12 cellular contexts compared by ENCODE assay signal in genomic region chr5:159877894-159878448, GRCh38. TPM values are rescaled to one million over a fixed set of nuclear protein-coding genes. Genes with fewer than 3 reads are reported as not detected.
DNase-seq lines count a peak whose midpoint lies in the region; ATAC-seq and TF ChIP-seq lines count a peak whose summit lies in the region.
"Had no signal": no experiment of that assay in that cellular context is flagged by ENCODE, and none has a peak within 500 bp of the region (broad histone marks: within the 10 kb centered on the region; RNA-seq: fewer than 3 reads in every experiment).

No MANE protein-coding gene starts in this region.

- no peak overlapping the region for H3K27ac Mint-ChIP-seq in neural progenitor cell
- H3K27ac Mint-ChIP-seq: activated T-helper 2 cell treated with anti-CD3 and anti-CD28 coated beads, Interferon-gamma antibody, Interleukin-2, Interleukin-4, amounts not matched to agents 10 μg/mL and 5 μg/mL and 100 μg/mL, durations not matched to agents 14 hours and 24 hours and 36 hours; natural killer cell had no signal

- H3K9me2 ChIP-seq in MM.1S (replicated peaks; ENCODE audit: insufficient read depth, low read length) = no peaks in the 10 kb centered on the region

- intact Hi-C loops in body of pancreas (cut with DNase I) = no loop called here
- intact Hi-C loops in sigmoid colon (cut with DNase I) = no loop called here

- H3K27me3 ChIP-seq in body of pancreas (no peaks in the 10 kb centered on the region), sigmoid colon (no peaks in the 10 kb centered on the region), neural progenitor cell (no peaks in the 10 kb centered on the region), MM.1S (replicated peaks; ENCODE audit: insufficient read depth, low read length) (no peaks in the 10 kb centered on the region)

- H3K9ac ChIP-seq in neural progenitor cell = no peak overlapping the region
- H3K9ac ChIP-seq in MM.1S (ENCODE audit: low read length) = no peak overlapping the region

- H3K4me3 Mint-ChIP-seq in neural progenitor cell = no peak overlapping the region
- H3K4me3 Mint-ChIP-seq: natural killer cell had no signal

- TF ChIP-seq POLR2A in body of pancreas (IDR thresholded peaks at IDR 0.05) (no peak), sigmoid colon (IDR thresholded peaks at IDR 0.05) (no peak)

- no peaks in the 10 kb centered on the region for H3K36me3 ChIP-seq in body of pancreas (replicated peaks in 1 of 2; ENCODE audit: insufficient read depth in 1 of 2, low read depth in 2 of 2)
- no peaks in the 10 kb centered on the region for H3K36me3 ChIP-seq in sigmoid colon
- H3K36me3 ChIP-seq in neural progenitor cell = no peaks in the 10 kb centered on the region
- H3K36me3 ChIP-seq in MM.1S (replicated peaks; ENCODE audit: insufficient read depth, low read length) = no peaks in the 10 kb centered on the region

- peak; percentile 24 for DNase-seq in ELF-1 (ENCODE audit: low read depth, low spot score)
- DNase-seq in body of pancreas = peak; percentile 10 to 29 (median 14)
- peak in 33 of 51 donors; percentile 2 to 52 (median 23) for DNase-seq in hypothalamus (lab: John Stamatoyannopoulos, UW)
- DNase-seq in sigmoid colon = peak; percentile 85
- no peak for DNase-seq in neural progenitor cell (ENCODE audit: low spot score)
- DNase-seq in GM19238 (ENCODE audit: insufficient read length, low spot score) = no peak
- DNase-seq in MM.1S = no peak
- DNase-seq: activated CD4-positive, alpha-beta T cell treated with anti-CD3 and anti-CD28 coated beads for 4 hours; natural killer cell; NCI-H526 treated with DMSO at 0.1 percent for 48 hours had no signal

- H3K27ac ChIP-seq in body of pancreas (no peak overlapping the region), sigmoid colon (peak overlapping the region; percentile 51 to 60 (median 60)), neural progenitor cell (no peak overlapping the region), MM.1S (ENCODE audit: low read length) (no peak overlapping the region)

- H3K4me2 ChIP-seq in neural progenitor cell (no peak overlapping the region), MM.1S (ENCODE audit: low read depth, low read length) (no peak overlapping the region)

- H4K20me1 ChIP-seq in neural progenitor cell (ENCODE audit: low read depth) = no peaks in the 10 kb centered on the region
- no peaks in the 10 kb centered on the region for H4K20me1 ChIP-seq in MM.1S (ENCODE audit: insufficient read depth, low read length)

- peak; percentile 59 for ATAC-seq in body of pancreas
- no peak for ATAC-seq in HG02852 (IDR thresholded peaks at IDR 0.05; ENCODE audit: unreplicated experiment)
- ATAC-seq: natural killer cell had no signal

- TF ChIP-seq CTCF in body of pancreas (IDR thresholded peaks at IDR 0.05) (no peak), sigmoid colon (IDR thresholded peaks at IDR 0.05) (no peak), neural progenitor cell (IDR thresholded peaks at IDR 0.05) (no peak), MM.1S (IDR thresholded peaks at IDR 0.05; ENCODE audit: low read length) (no peak)

- no peak for TF ChIP-seq EP300 in sigmoid colon (IDR thresholded peaks at IDR 0.05)

- H3K79me2 ChIP-seq in neural progenitor cell (ENCODE audit: low read depth) (no peaks in the 10 kb centered on the region), MM.1S (ENCODE audit: low read length) (no peaks in the 10 kb centered on the region)

- H3K4me3 ChIP-seq in body of pancreas = no peak overlapping the region
- H3K4me3 ChIP-seq in sigmoid colon = no peak overlapping the region
- no peak overlapping the region for H3K4me3 ChIP-seq in neural progenitor cell
- no peak overlapping the region for H3K4me3 ChIP-seq in MM.1S (ENCODE audit: low read length)

- no peak overlapping the region for H2AFZ ChIP-seq in neural progenitor cell (replicated peaks)
- no peak overlapping the region for H2AFZ ChIP-seq in MM.1S (ENCODE audit: low read length)

- H3K4me1 ChIP-seq in body of pancreas (no peaks in the 10 kb centered on the region), sigmoid colon (peaks cover 0 to 7% (median 0%) of the 10 kb centered on the region in 4 donors), neural progenitor cell (peaks cover 20% of the 10 kb centered on the region), MM.1S (ENCODE audit: low read length) (no peaks in the 10 kb centered on the region)

- H3K9me3 Mint-ChIP-seq in neural progenitor cell = no peaks in the 10 kb centered on the region
- H3K9me3 Mint-ChIP-seq: activated T-helper 2 cell treated with anti-CD3 and anti-CD28 coated beads, Interferon-gamma antibody, Interleukin-2, Interleukin-4, amounts not matched to agents 10 μg/mL and 5 μg/mL and 100 μg/mL, durations not matched to agents 14 hours and 24 hours and 36 hours; natural killer cell had no signal

- H3K9me3 ChIP-seq in body of pancreas (no peaks in the 10 kb centered on the region), sigmoid colon (no peaks in the 10 kb centered on the region), neural progenitor cell (ENCODE audit: low read depth) (no peaks in the 10 kb centered on the region), MM.1S (replicated peaks; ENCODE audit: insufficient read depth, low read length) (no peaks in the 10 kb centered on the region)

- 47 to 56% methylated on average over 7 of the region's 7 CpGs for WGBS in body of pancreas, 2 donors
- 65 to 66% methylated on average over 7 of the region's 7 CpGs for WGBS in sigmoid colon, 2 donors

- peaks cover under 1% of the 10 kb centered on the region for H3K27me3 Mint-ChIP-seq in neural progenitor cell (ENCODE audit: insufficient read depth, low read depth)

- H3K4me1 Mint-ChIP-seq in neural progenitor cell = peaks cover 21% of the 10 kb centered on the region
- H3K4me1 Mint-ChIP-seq: natural killer cell had no signal

- no peaks in the 10 kb centered on the region for H3K36me3 Mint-ChIP-seq in neural progenitor cell
- H3K36me3 Mint-ChIP-seq: natural killer cell had no signal

- H3F3A ChIP-seq in neural progenitor cell (ENCODE audit: low read depth) (peaks cover 5% of the 10 kb centered on the region), MM.1S (ENCODE audit: insufficient read depth, low read length) (no peaks in the 10 kb centered on the region)

RNA-seq across cellular contexts. Expression of gene ADRA1B, which starts 38.3 kb away (rescaled TPM):
- 1 to 10 TPM in 1 of 2 donors, under 1 TPM in 1; 0.26 to 4.0 TPM for total RNA-seq in body of pancreas
- 1 to 10 TPM in 1 of 4 donors, under 1 TPM in 3; 0.36 to 1.8 (median 0.61) TPM for total RNA-seq in sigmoid colon
- under 1 TPM in 2 of 3 donors, not detected in 1; 0.47 to 0.92 TPM for polyA plus RNA-seq in sigmoid colon
- 0.59 TPM in 1 of 2 replicates, not detected in the other for total RNA-seq in neural progenitor cell (ENCODE audit: low replicate concordance)
- total RNA-seq: activated T-helper 2 cell treated with anti-CD3 and anti-CD28 coated beads, Interferon-gamma antibody, Interleukin-2, Interleukin-4, amounts not matched to agents 10 μg/mL and 5 μg/mL and 100 μg/mL, durations not matched to agents 14 hours and 24 hours and 36 hours; natural killer cell had no signal

Comparison
In these comparisons a context has a peak if more than half of its experiments do, and no peak if none do; other contexts are left out.
1. DNase-seq: peak in ELF-1 (single experiment), body of pancreas (4 of 4), hypothalamus (33 of 51) and sigmoid colon (single experiment); none in neural progenitor cell (single experiment), GM19238 (single experiment) and MM.1S (single experiment).
2. H3K27ac ChIP-seq: peak in sigmoid colon (4 of 4); none in body of pancreas (0 of 4), neural progenitor cell (single experiment) and MM.1S (single experiment).